Comparison of ENCODE assay signal across 8 cellular contexts in the genomic region with DNA sequence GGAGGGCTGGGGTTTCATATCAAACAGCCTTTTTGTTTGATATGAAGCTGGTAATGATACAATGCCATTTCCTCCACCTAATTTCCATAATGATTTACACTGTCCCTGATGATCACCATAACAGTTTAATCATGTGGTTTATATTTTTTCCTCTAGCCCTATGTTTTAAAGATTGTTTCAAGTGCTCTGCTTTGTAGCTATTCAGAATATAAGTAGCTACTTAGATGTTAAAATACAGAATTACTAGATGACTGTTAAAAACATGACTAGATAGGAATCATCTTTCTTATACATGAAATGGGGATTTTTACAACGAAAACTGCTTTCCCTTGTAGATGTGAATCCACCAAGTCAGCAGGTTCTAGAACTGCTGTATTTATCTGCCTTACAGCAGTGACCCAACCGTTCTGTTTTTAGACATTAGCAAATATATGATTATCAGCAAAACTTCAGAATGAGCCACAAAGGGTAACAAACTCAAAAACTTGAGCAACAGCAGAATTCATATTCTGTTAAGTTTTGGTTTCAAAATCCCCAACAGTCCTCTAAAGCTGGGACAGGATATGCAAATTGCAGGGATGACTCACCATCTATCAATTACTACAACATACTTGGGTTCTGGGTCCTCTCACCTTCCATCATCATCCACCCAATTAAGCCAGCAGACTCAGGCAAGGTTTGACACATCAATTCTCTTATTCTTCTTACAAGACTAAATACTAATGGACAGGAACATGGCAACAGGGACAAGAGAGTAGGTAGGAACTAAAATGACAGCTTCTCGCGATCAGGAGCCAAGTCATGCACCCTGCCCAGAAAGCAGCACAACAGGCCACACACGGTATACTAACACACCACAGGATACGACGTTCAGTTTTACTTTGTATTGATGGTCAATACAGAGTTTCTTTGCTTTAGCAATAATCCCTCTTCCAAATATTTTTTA.
A peak's percentile ranks its signal among the peaks of the same experiment; 100 is the strongest.
DNase-seq lines count a peak whose midpoint lies in the region; ATAC-seq and TF ChIP-seq lines count a peak whose summit lies in the region.

No MANE protein-coding gene starts in this region.

- H3K9me3 Mint-ChIP-seq in naive B cell, result peaks cover 0 to 6% (median 0%) of the 10 kb centered on the region in 7 donors

- DNase-seq in stimulated activated CD4-positive, alpha-beta T cell treated with anti-CD3 and anti-CD28 coated beads, Interleukin-15, amount 100 ng/mL, for 24 hours, result peak; percentile 52
- DNase-seq in stimulated activated CD4-positive, alpha-beta T cell treated with anti-CD3 and anti-CD28 coated beads, Interleukin-4, amount 100 ng/mL, for 1 hour, result no peak
- peak; percentile 92 for DNase-seq in OCI-M1 (lab: John Stamatoyannopoulos, UW)
- no peak for DNase-seq in coronary artery (ENCODE audit: low spot score)
- DNase-seq in naive B cell, result peak; percentile 36
- no peak for DNase-seq in DMS79 (lab: John Stamatoyannopoulos, UW)
- DNase-seq in HuH-7.5 (ENCODE audit: low spot score), result no peak

- TF ChIP-seq CTCF in coronary artery (IDR thresholded peaks at IDR 0.05), result no peak

- no peaks in the 10 kb centered on the region for H3K27me3 Mint-ChIP-seq in naive B cell

- peaks cover 3 to 5% of the 10 kb centered on the region in 2 donors for H3K36me3 Mint-ChIP-seq in naive B cell

- peaks cover 48 to 91% (median 82%) of the 10 kb centered on the region in 3 donors for H3K4me1 Mint-ChIP-seq in naive B cell

- peak overlapping the region; percentile 18 to 96 (median 96) for H3K27ac Mint-ChIP-seq in naive B cell

- H3K27ac ChIP-seq in coronary artery, result peak overlapping the region; percentile 25 to 67

- peak overlapping the region; percentile 14 to 85 (median 68) for H3K4me3 Mint-ChIP-seq in naive B cell

- H3K4me3 ChIP-seq in coronary artery, result no peak overlapping the region

- ATAC-seq in HG02884 (IDR thresholded peaks at IDR 0.05; ENCODE audit: unreplicated experiment) (peak; percentile 84), naive B cell (ENCODE audit: low read depth in 2 of 2) (peak; percentile 88 to 91)

Comparison
In these comparisons a context has a peak if more than half of its experiments do, and no peak if none do; other contexts are left out.
1. DNase-seq: peak in stimulated activated CD4-positive, alpha-beta T cell treated with anti-CD3 and anti-CD28 coated beads, Interleukin-15, amount 100 ng/mL, for 24 hours (single experiment), OCI-M1 (single experiment) and naive B cell (single experiment); none in stimulated activated CD4-positive, alpha-beta T cell treated with anti-CD3 and anti-CD28 coated beads, Interleukin-4, amount 100 ng/mL, for 1 hour (single experiment), coronary artery (single experiment), DMS79 (single experiment) and HuH-7.5 (single experiment).